In genomic region chr15:101063891-101064794, GRCh38 we compare ENCODE assay signal across 1 cellular context.
TF ChIP-seq lines count a peak whose summit lies in the region.

No MANE protein-coding gene starts in this region.

TF ChIP-seq in H1, 55 proteins besides CTCF, POLR2A, EP300 and RAD21:
- TF ChIP-seq YY1 (IDR thresholded peaks at IDR 0.05; ENCODE audit: low read depth, low read length) (no peak), BRCA1 (IDR thresholded peaks at IDR 0.05; ENCODE audit: low read depth, low read length) (no peak), EZH2 (IDR thresholded peaks at IDR 0.05; ENCODE audit: low read depth, low read length, severe bottlenecking) (no peak), KDM5A (IDR thresholded peaks at IDR 0.05; ENCODE audit: low read length) (no peak), USF2 (IDR thresholded peaks at IDR 0.05; ENCODE audit: low read length) (no peak), ZNF274 (IDR thresholded peaks at IDR 0.05; ENCODE audit: borderline replicate concordance, extremely low read depth, low read length) (no peak), E2F6 (IDR thresholded peaks at IDR 0.05) (no peak), SRF (IDR thresholded peaks at IDR 0.05; ENCODE audit: low read depth, low read length) (no peak), FOSL1 (IDR thresholded peaks at IDR 0.05; ENCODE audit: insufficient read depth, low read depth, low read length) (no peak), POLR2AphosphoS5 (IDR thresholded peaks at IDR 0.05; ENCODE audit: low read depth, low read length) (no peak), BCL11A (IDR thresholded peaks at IDR 0.05; ENCODE audit: low read depth in 2 of 2, low read length in 2 of 2) (no peak), SIN3A (conservative IDR thresholded peaks at IDR 0.05 in 1 of 2, IDR thresholded peaks at IDR 0.05 in 1 of 2; ENCODE audit: low read depth in 1 of 2, low read length in 2 of 2) (no peak), TBP (IDR thresholded peaks at IDR 0.05; ENCODE audit: low read depth, low read length) (no peak), RXRA (IDR thresholded peaks at IDR 0.05; ENCODE audit: insufficient read depth, low read depth, low read length) (no peak)
TF ChIP-seq in H1: peak in this region for 0.
